8 cellular contexts compared by ENCODE assay signal in the genomic region with DNA sequence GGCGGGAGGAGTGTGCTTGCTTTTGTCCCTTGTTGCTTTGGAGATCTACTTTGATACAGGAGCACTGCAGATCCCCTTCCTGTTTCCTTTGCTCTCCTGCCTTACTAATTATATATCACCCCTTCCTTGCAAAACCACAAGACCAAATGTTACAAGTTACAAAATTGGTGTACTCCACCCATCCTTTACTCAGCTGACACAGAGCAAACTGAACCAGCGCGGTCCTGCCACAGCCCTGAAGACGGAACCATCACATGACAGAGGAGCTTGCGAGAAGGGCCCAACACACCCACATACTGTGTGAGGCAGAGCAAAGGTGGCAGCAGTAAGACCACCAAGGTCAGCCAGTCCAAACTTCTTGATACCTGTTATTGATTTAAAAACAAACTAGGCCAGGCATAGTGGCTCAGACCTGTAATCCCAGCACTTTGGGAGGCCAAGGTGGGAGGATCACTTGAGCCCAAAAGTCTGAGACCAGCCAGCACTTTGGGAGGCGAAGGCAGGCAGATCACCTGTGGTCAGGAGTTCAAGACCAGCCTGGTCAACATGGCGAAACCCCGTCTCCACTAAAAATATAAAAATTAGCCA. TPM values are rescaled to one million over a fixed set of nuclear protein-coding genes. Genes with fewer than 3 reads are reported as not detected.
DNase-seq lines count a peak whose midpoint lies in the region; ATAC-seq, FAIRE-seq and TF ChIP-seq lines count a peak whose summit lies in the region.

No MANE protein-coding gene starts in this region.

- H3K4me3 ChIP-seq in CD4-positive, alpha-beta memory T cell (ENCODE audit: low read length in 2 of 2): peak overlapping the region; percentile 9 to 49
- H3K4me3 ChIP-seq in GM12878 (peak overlapping the region; percentile 51), lower lobe of right lung (no peak overlapping the region)

- H3K27me3 ChIP-seq in CD4-positive, alpha-beta memory T cell (ENCODE audit: insufficient read depth, low read length): no peaks in the 10 kb centered on the region
- H3K27me3 ChIP-seq in GM12878 (replicated peaks in 1 of 2; ENCODE audit: control insufficient read depth in 2 of 2, insufficient read depth in 2 of 2, low read length in 1 of 2): no peaks in the 10 kb centered on the region
- H3K27me3 ChIP-seq in lower lobe of right lung (ENCODE audit: low read depth): no peaks in the 10 kb centered on the region

- no peak overlapping the region for H2AFZ ChIP-seq in GM12878 (ENCODE audit: control insufficient read depth, low read depth, low read length)

- peak; percentile 52 for FAIRE-seq in GM12878 (lab: Jason Lieb, UNC)

- SMC1A ChIA-PET in GM12878 (lab: Charles Lee; ENCODE audit: uncharacterized antibody, unreplicated experiment): interaction anchor here (1.0 to 4.6 kb wide), 17 partner anchors 9 to 252 kb away, joined by 3 to 41 read pairs (median 13); no protein-coding TSS in a partner anchor

- peak overlapping the region; percentile 88 to 98 (median 95) for H3K27ac Mint-ChIP-seq in CD4-positive, alpha-beta memory T cell
- peak overlapping the region; percentile 96 for H3K27ac Mint-ChIP-seq in stimulated activated naive CD8-positive, alpha-beta T cell treated with anti-CD3 and anti-CD28 coated beads, Interleukin-15, Interleukin-2, amounts not matched to agents 100 ng/mL and 50 ng/mL, for 24 hours
- no peak overlapping the region for H3K27ac Mint-ChIP-seq in mesothelial cell of epicardium

- POLR2A ChIA-PET in CD4-positive, alpha-beta memory T cell (lab: Charles Lee; ENCODE audit: partially characterized antibody): interaction anchor here (0.7 to 28.3 kb wide), 20 partner anchors 10 to 91 kb away, joined by 3 to 961 read pairs (median 8); a partner anchor contains a TSS
- POLR2A ChIA-PET in GM12878 (lab: Charles Lee): interaction anchor here (0.6 to 6.6 kb wide), 12 partner anchors 9 to 53 kb away, joined by 3 to 67 read pairs (median 6); no protein-coding TSS in a partner anchor

- no peaks in the 10 kb centered on the region for H3K27me3 Mint-ChIP-seq in CD4-positive, alpha-beta memory T cell
- no peaks in the 10 kb centered on the region for H3K27me3 Mint-ChIP-seq in stimulated activated naive CD8-positive, alpha-beta T cell treated with anti-CD3 and anti-CD28 coated beads, Interleukin-15, Interleukin-2, amounts not matched to agents 100 ng/mL and 50 ng/mL, for 24 hours
- no peaks in the 10 kb centered on the region for H3K27me3 Mint-ChIP-seq in mesothelial cell of epicardium (ENCODE audit: low read depth)

- H3K4me1 ChIP-seq in CD4-positive, alpha-beta memory T cell (ENCODE audit: insufficient read depth, low read length): peaks cover 98% of the 10 kb centered on the region
- H3K4me1 ChIP-seq in GM12878 (ENCODE audit: control insufficient read depth, insufficient read depth, low read length) (peaks cover 64% of the 10 kb centered on the region), lower lobe of right lung (peaks cover 88% of the 10 kb centered on the region)

- DNase-seq in CD4-positive, alpha-beta memory T cell: peak; percentile 85 to 93 (median 91)
- DNase-seq in T-helper 2 cell (peak; percentile 23 to 95 (median 73)), GM12878 (ENCODE audit: low read depth, low spot score) (peak; percentile 74), lower lobe of right lung (peak; percentile 85), mesothelial cell of epicardium (ENCODE audit: low spot score in 2 of 2, unreplicated experiment in 2 of 2) (no peak)

- H3K4me3 Mint-ChIP-seq in CD4-positive, alpha-beta memory T cell: peak overlapping the region; percentile 82 to 89 (median 86)
- peak overlapping the region; percentile 79 for H3K4me3 Mint-ChIP-seq in stimulated activated naive CD8-positive, alpha-beta T cell treated with anti-CD3 and anti-CD28 coated beads, Interleukin-15, Interleukin-2, amounts not matched to agents 100 ng/mL and 50 ng/mL, for 24 hours
- H3K4me3 Mint-ChIP-seq in mesothelial cell of epicardium: no peak overlapping the region

- no peak for TF ChIP-seq CTCF in GM12878 (IDR thresholded peaks at IDR 0.05 in 2 of 3, conservative IDR thresholded peaks at IDR 0.05 in 1 of 3; ENCODE audit: control insufficient read depth in 2 of 3, extremely low read depth in 1 of 3, insufficient read depth in 1 of 3, low read depth in 3 of 3, low read length in 3 of 3)
- no peak for TF ChIP-seq CTCF in lower lobe of right lung (IDR thresholded peaks at IDR 0.05)
- TF ChIP-seq CTCF in mesothelial cell of epicardium (IDR thresholded peaks at IDR 0.05; ENCODE audit: unreplicated experiment): no peak

- peak overlapping the region; percentile 97 for H3K4me2 ChIP-seq in GM12878 (ENCODE audit: control insufficient read depth, insufficient read depth)

- H3K4me1 Mint-ChIP-seq in CD4-positive, alpha-beta memory T cell: peaks cover 78 to 98% (median 88%) of the 10 kb centered on the region in 4 donors
- peaks cover 98% of the 10 kb centered on the region for H3K4me1 Mint-ChIP-seq in stimulated activated naive CD8-positive, alpha-beta T cell treated with anti-CD3 and anti-CD28 coated beads, Interleukin-15, Interleukin-2, amounts not matched to agents 100 ng/mL and 50 ng/mL, for 24 hours (ENCODE audit: low read depth)
- H3K4me1 Mint-ChIP-seq in mesothelial cell of epicardium: peaks cover 6% of the 10 kb centered on the region

- peaks cover 10 to 44% of the 10 kb centered on the region in 2 donors for H3K36me3 Mint-ChIP-seq in CD4-positive, alpha-beta memory T cell
- peaks cover 4% of the 10 kb centered on the region for H3K36me3 Mint-ChIP-seq in stimulated activated naive CD8-positive, alpha-beta T cell treated with anti-CD3 and anti-CD28 coated beads, Interleukin-15, Interleukin-2, amounts not matched to agents 100 ng/mL and 50 ng/mL, for 24 hours (ENCODE audit: low read depth)
- H3K36me3 Mint-ChIP-seq in mesothelial cell of epicardium: peaks cover 4% of the 10 kb centered on the region

- H3K9me3 ChIP-seq in CD4-positive, alpha-beta memory T cell (ENCODE audit: control insufficient read depth in 1 of 2, low read length in 2 of 2): no peaks in the 10 kb centered on the region
- H3K9me3 ChIP-seq in GM12878 (replicated peaks; ENCODE audit: control insufficient read depth, insufficient read depth, low read length) (no peaks in the 10 kb centered on the region; the same call in 2 of the 3 replicates), lower lobe of right lung (no peaks in the 10 kb centered on the region)

- H3K9ac ChIP-seq in GM12878 (ENCODE audit: control insufficient read depth, insufficient read depth, low read length): peak overlapping the region; percentile 24; the same call in 1 of the 2 replicates

- CTCF ChIA-PET in CD4-positive, alpha-beta memory T cell (lab: Charles Lee; ENCODE audit: partially characterized antibody): interaction anchor here (1.2 to 5.0 kb wide), 13 partner anchors 10 to 94 kb away, joined by 3 to 32 read pairs (median 12); no protein-coding TSS in a partner anchor
- CTCF ChIA-PET in GM12878 (lab: Yijun Ruan, JAX): interaction anchor here (1.1 to 5.0 kb wide), 14 partner anchors 8 to 252 kb away, joined by 3 to 56 read pairs (median 8); no protein-coding TSS in a partner anchor

- peak; percentile 55 for TF ChIP-seq POLR2A in GM12878 (IDR thresholded peaks at IDR 0.05; ENCODE audit: low read depth, low read length)

- BruUV-seq in GM12878 (replicated peaks; lab: Mats Ljungman, UMichigan): no TSS peak

- TF ChIP-seq EP300 in GM12878 (IDR thresholded peaks at IDR 0.05; ENCODE audit: borderline replicate concordance in 1 of 2, control insufficient read depth in 1 of 2, low read depth in 2 of 2, low read length in 2 of 2): 0 out of 4 replicates have a peak, but pooled peaks have one; percentile 19 to 48

- TF ChIP-seq RAD21 in GM12878 (IDR thresholded peaks at IDR 0.05; ENCODE audit: insufficient read depth, low read depth, low read length): no peak

- H4K20me1 ChIP-seq in GM12878 (ENCODE audit: control insufficient read depth, insufficient read depth): 0 out of 2 replicates have a peak, but pooled peaks cover 2% of the 10 kb centered on the region

- peak overlapping the region; percentile 73 for H3K27ac ChIP-seq in CD4-positive, alpha-beta memory T cell (ENCODE audit: low read depth, low read length)
- H3K27ac ChIP-seq in GM12878 (ENCODE audit: control insufficient read depth, insufficient read depth) (peak overlapping the region; percentile 79), lower lobe of right lung (peak overlapping the region; percentile 73)

- ATAC-seq in HG02938 (IDR thresholded peaks at IDR 0.05; ENCODE audit: unreplicated experiment): peak; percentile 38
- ATAC-seq in GM12878: peak; percentile 84
- ATAC-seq in lower lobe of right lung: peak; percentile 81 to 92
- no peak for ATAC-seq in HG02840 (IDR thresholded peaks at IDR 0.05; ENCODE audit: low FRiP score, unreplicated experiment)

- WGBS in GM12878 (ENCODE audit: insufficient coverage, insufficient replicate concordance, low lambda C conversion rate, missing lambda C conversion rate): 6% methylated on average over 8 of the region's 8 CpGs

- no peaks in the 10 kb centered on the region for H3K36me3 ChIP-seq in CD4-positive, alpha-beta memory T cell (ENCODE audit: insufficient read depth, low read length)
- peaks cover 2% of the 10 kb centered on the region in 2 experiments; a peak in 2 of 4 replicates for H3K36me3 ChIP-seq in GM12878 (ENCODE audit: control insufficient read depth in 2 of 2, insufficient read depth in 2 of 2, low read length in 1 of 2)
- no peaks in the 10 kb centered on the region for H3K36me3 ChIP-seq in lower lobe of right lung

- in situ Hi-C loops in GM12878 (cut with MboI): no loop called here

- peaks cover 98% of the 10 kb centered on the region for H3K79me2 ChIP-seq in GM12878 (ENCODE audit: control insufficient read depth, insufficient read depth, low read length)

- H3K9me3 Mint-ChIP-seq in CD4-positive, alpha-beta memory T cell: peaks cover 0 to 5% (median 0%) of the 10 kb centered on the region in 8 donors
- no peaks in the 10 kb centered on the region for H3K9me3 Mint-ChIP-seq in stimulated activated naive CD8-positive, alpha-beta T cell treated with anti-CD3 and anti-CD28 coated beads, Interleukin-15, Interleukin-2, amounts not matched to agents 100 ng/mL and 50 ng/mL, for 24 hours
- H3K9me3 Mint-ChIP-seq in mesothelial cell of epicardium: no peaks in the 10 kb centered on the region

- RAD21 ChIA-PET in GM12878 (lab: Charles Lee; ENCODE audit: unreplicated experiment): interaction anchor here (1.2 to 6.2 kb wide), 13 partner anchors 9 to 252 kb away, joined by 3 to 58 read pairs (median 9); a partner anchor contains a TSS

- intact Hi-C loops in CD4-positive, alpha-beta memory T cell (cut with micrococcal nuclease): loop anchor here (1.0 to 2.0 kb wide), 4 partner anchors 10 to 91 kb away; a partner anchor contains a TSS
- intact Hi-C loops in GM12878 (cut with micrococcal nuclease; ENCODE audit: unreplicated experiment) (loop anchor here (1.0 kb wide), 1 partner anchor 29 kb away; no protein-coding TSS in a partner anchor), lower lobe of right lung (cut with DNase I) (no loop called here)

RNA-seq across cellular contexts. Expression of a gene that starts 33.2 kb away (rescaled TPM):
- total RNA-seq in CD4-positive, alpha-beta memory T cell: 100 to 1,000 TPM; 380 to 390 TPM
- polyA plus RNA-seq in CD4-positive, alpha-beta memory T cell: 100 to 1,000 TPM; 271 to 370 TPM
- total RNA-seq in GM12878 (2013; cell fraction: nucleolus; rRNA removed): 559 and 619 TPM in 2 replicates
- total RNA-seq in GM12878 (2014; rRNA removed) (92.6 and 97.8 TPM in 2 replicates), GM12878 (2014; rRNA removed; fragmentation: Illumina TruSeq; extraction: Trizol) (130 and 134 TPM in 2 replicates), GM12878 (2021) (165 and 167 TPM in 2 replicates), lower lobe of right lung (110 TPM), mesothelial cell of epicardium (40.3 to 44.3 TPM (median 42.8 TPM) in 3 replicates)
- polyA plus RNA-seq in GM12878 (2011; ENCODE audit: low read depth): 88.3 TPM
- polyA plus RNA-seq in GM12878 (2011; rRNA removed) (141 and 188 TPM in 2 replicates), GM12878 (2014; fragmentation: Illumina TruSeq; extraction: Trizol) (160 and 179 TPM in 2 replicates), GM12878 (2014; fragmentation: Nextera tagmentation; extraction: Ambion mirVana) (10 to 100 TPM in 1 of 2 experiments, 1 to 10 TPM in 1; 6.6 to 11.8 TPM), GM12878 (2014; rRNA removed) (162 and 172 TPM in 2 replicates), GM12878 (2016; fragmentation: Nextera tagmentation; extraction: Ambion mirVana) (100 to 1,000 TPM; 138 to 153 TPM)
- polyA plus RNA-seq in GM12878 (2011; cell fraction: cytosol; rRNA removed): 170 and 179 TPM in 2 replicates
- polyA plus RNA-seq in GM12878 (2011; cell fraction: nucleus; rRNA removed): 778 and 997 TPM in 2 replicates
- 136 and 161 TPM in 2 replicates for polyA plus RNA-seq in GM12878 (2012)
- 135 and 140 TPM in 2 replicates for polyA minus RNA-seq in GM12878 (2011; rRNA and poly(A)+ RNA removed)
- polyA minus RNA-seq in GM12878 (2011; cell fraction: cytosol; rRNA and poly(A)+ RNA removed): 38.6 and 44.8 TPM in 2 replicates
- polyA minus RNA-seq in GM12878 (2011; cell fraction: nucleus; rRNA and poly(A)+ RNA removed): 165 and 192 TPM in 2 replicates

Comparison
In these comparisons a context has a peak if more than half of its experiments do, and no peak if none do; other contexts are left out.
1. DNase-seq: peak in CD4-positive, alpha-beta memory T cell (5 of 5), T-helper 2 cell (5 of 5), GM12878 (single experiment) and lower lobe of right lung (single experiment); none in mesothelial cell of epicardium (0 of 2).
2. Peak in every context shown above with its lines, with median percentiles within 50 percentile points of each other: H3K27ac ChIP-seq.